ENCODE assay signal across 28 cellular contexts in the genomic region with DNA sequence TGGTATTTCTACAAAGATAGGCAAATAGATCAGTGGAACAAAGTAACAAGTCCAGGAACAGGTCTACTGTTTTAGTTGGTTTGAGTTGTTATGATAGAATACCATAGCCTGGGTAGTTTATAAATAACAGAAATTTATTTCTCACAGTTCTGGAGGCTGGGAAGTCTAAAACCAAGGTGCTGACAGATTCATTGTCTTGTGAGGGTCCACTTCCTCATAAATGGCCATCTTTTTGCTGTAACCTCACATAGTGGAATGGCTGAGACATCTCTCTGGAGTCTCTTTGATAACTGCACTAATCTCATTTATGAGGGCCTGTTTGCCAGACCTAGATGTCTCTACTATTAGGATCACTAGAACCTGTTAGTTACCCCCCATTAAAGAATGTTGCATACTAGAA.
"Had no signal": no experiment of that assay in that cellular context is flagged by ENCODE, and none has a peak within 500 bp of the region (broad histone marks: within the 10 kb centered on the region; RNA-seq: fewer than 3 reads in every experiment).

No MANE protein-coding gene starts in this region.

- H3K27me3 ChIP-seq: neural progenitor cell, ovary, right lobe of liver, sigmoid colon, stomach, thyroid gland, tibial nerve, upper lobe of left lung, vagina had no signal

- H3K9ac ChIP-seq: neural progenitor cell, parathyroid adenoma had no signal

- DNase-seq: natural killer cell; occipital lobe; ovary; posterior cingulate gyrus; psoas muscle; right cardiac atrium; right lobe of liver; sigmoid colon; small intestine; stimulated activated CD4-positive, alpha-beta T cell treated with anti-CD3 and anti-CD28 coated beads, Interleukin-15, amount 100 ng/mL, for 24 hours; stimulated activated CD4-positive, alpha-beta T cell treated with anti-CD3 and anti-CD28 coated beads, Interleukin-2, amount 100 ng/mL, for 24 hours; stimulated activated CD4-positive, alpha-beta T cell treated with anti-CD3 and anti-CD28 coated beads, Interleukin-2, amount 100 ng/mL, for 48 hours; stimulated activated CD4-positive, alpha-beta T cell treated with anti-CD3 and anti-CD28 coated beads, Interleukin-4, amount 100 ng/mL, for 24 hours; stimulated activated naive B cell treated with anti-CD40 and anti-IgM and Interleukin-4, amounts not matched to agents 10 μg/mL and 1 μg/mL and 100 μg/mL, for 72 hours; stimulated activated naive CD4-positive, alpha-beta T cell treated with Interleukin-2 at 50 U/mL for 16 hours; stomach; thyroid gland; trophoblast cell; upper lobe of left lung had no signal

- H3K4me3 ChIP-seq: neural progenitor cell, ovary, psoas muscle, right lobe of liver, sigmoid colon, stomach, thoracic aorta, thyroid gland, tibial nerve, upper lobe of left lung, vagina had no signal

- H3K4me1 Mint-ChIP-seq: natural killer cell; nephron; neural progenitor cell; stimulated activated effector memory CD8-positive, alpha-beta T cell treated with anti-CD3 and anti-CD28 coated beads, Interleukin-12 subunit alpha, Interleukin-12 subunit beta, amount 100 ng/mL, for 72 hours; stimulated activated naive B cell treated with anti-CD40 and anti-IgM and Interleukin-4, amounts not matched to agents 10 μg/mL and 1 μg/mL and 100 μg/mL, for 72 hours had no signal

- H3K4me2 ChIP-seq: neural progenitor cell had no signal

- H3K36me3 Mint-ChIP-seq: natural killer cell; neural progenitor cell; stimulated activated effector memory CD8-positive, alpha-beta T cell treated with anti-CD3 and anti-CD28 coated beads, Interleukin-12 subunit alpha, Interleukin-12 subunit beta, amount 100 ng/mL, for 72 hours; stimulated activated naive B cell treated with anti-CD40 and anti-IgM and Interleukin-4, amounts not matched to agents 10 μg/mL and 1 μg/mL and 100 μg/mL, for 72 hours had no signal

- H3K4me3 Mint-ChIP-seq: natural killer cell; nephron; neural progenitor cell; stimulated activated effector memory CD8-positive, alpha-beta T cell treated with anti-CD3 and anti-CD28 coated beads, Interleukin-12 subunit alpha, Interleukin-12 subunit beta, amount 100 ng/mL, for 72 hours; stimulated activated naive B cell treated with anti-CD40 and anti-IgM and Interleukin-4, amounts not matched to agents 10 μg/mL and 1 μg/mL and 100 μg/mL, for 72 hours; stimulated activated naive CD8-positive, alpha-beta T cell treated with anti-CD3 and anti-CD28 coated beads, Interleukin-15, Interleukin-2, amounts not matched to agents 100 ng/mL and 50 ng/mL, for 24 hours had no signal

- H3K9me3 ChIP-seq: ovary, psoas muscle, right lobe of liver, sigmoid colon, stomach, thoracic aorta, thyroid gland, tibial nerve, upper lobe of left lung, vagina had no signal

- H2AFZ ChIP-seq: neural progenitor cell, parathyroid adenoma had no signal

- H3K27ac ChIP-seq: neural progenitor cell, ovary, parathyroid adenoma, psoas muscle, right lobe of liver, sigmoid colon, stomach, thoracic aorta, thyroid gland, tibial nerve, upper lobe of left lung, vagina had no signal

- H3K79me2 ChIP-seq: parathyroid adenoma had no signal

- H3K27me3 Mint-ChIP-seq: progenitor cell of endocrine pancreas; stimulated activated naive B cell treated with anti-CD40 and anti-IgM and Interleukin-4, amounts not matched to agents 10 μg/mL and 1 μg/mL and 100 μg/mL, for 72 hours had no signal

- H3K27ac Mint-ChIP-seq: natural killer cell; nephron; neural progenitor cell; progenitor cell of endocrine pancreas; stimulated activated effector memory CD8-positive, alpha-beta T cell treated with anti-CD3 and anti-CD28 coated beads, Interleukin-12 subunit alpha, Interleukin-12 subunit beta, amount 100 ng/mL, for 72 hours; stimulated activated naive B cell treated with anti-CD40 and anti-IgM and Interleukin-4, amounts not matched to agents 10 μg/mL and 1 μg/mL and 100 μg/mL, for 72 hours; stimulated activated naive CD8-positive, alpha-beta T cell treated with anti-CD3 and anti-CD28 coated beads, Interleukin-15, Interleukin-2, amounts not matched to agents 100 ng/mL and 50 ng/mL, for 24 hours had no signal

- H3K36me3 ChIP-seq: neural progenitor cell, ovary, right lobe of liver, sigmoid colon, stomach, thoracic aorta, thyroid gland, tibial nerve, upper lobe of left lung, vagina had no signal

- H3K9me3 Mint-ChIP-seq: natural killer cell; stimulated activated effector memory CD8-positive, alpha-beta T cell treated with anti-CD3 and anti-CD28 coated beads, Interleukin-12 subunit alpha, Interleukin-12 subunit beta, amount 100 ng/mL, for 72 hours; stimulated activated naive CD8-positive, alpha-beta T cell treated with anti-CD3 and anti-CD28 coated beads, Interleukin-15, Interleukin-2, amounts not matched to agents 100 ng/mL and 50 ng/mL, for 24 hours had no signal

- H3K4me1 ChIP-seq: neural progenitor cell, parathyroid adenoma, psoas muscle, right lobe of liver, sigmoid colon, stomach, thyroid gland, tibial nerve, upper lobe of left lung, vagina had no signal
